Comparison of ENCODE assay signal across 8 cellular contexts in genomic region chr16:66695935-66696668, GRCh38. TPM values are rescaled to one million over a fixed set of nuclear protein-coding genes. Genes with fewer than 3 reads are reported as not detected.
A peak's percentile ranks its signal among the peaks of the same experiment; 100 is the strongest.
DNase-seq lines count a peak whose midpoint lies in the region; ATAC-seq and TF ChIP-seq lines count a peak whose summit lies in the region.

No MANE protein-coding gene starts in this region.

- H2AFZ ChIP-seq in parathyroid adenoma = peak overlapping the region; percentile 86

- TF ChIP-seq EP300 in Ishikawa (IDR thresholded peaks at IDR 0.05; ENCODE audit: borderline replicate concordance) = no peak

- H3K9me3 ChIP-seq in DOHH2 (ENCODE audit: control insufficient read depth, insufficient read depth, low read length) = no peaks in the 10 kb centered on the region
- H3K9me3 ChIP-seq in parathyroid adenoma (ENCODE audit: control insufficient read depth, low read length) = no peaks in the 10 kb centered on the region

- DNase-seq in activated CD8-positive, alpha-beta T cell treated with anti-CD3 and anti-CD28 coated beads, Interleukin-2, amount 10 ng/mL, durations not matched to agents 7 days and 5 days = peak; percentile 32
- DNase-seq in glomerular visceral epithelial cell (ENCODE audit: extremely low spot score) = peak; percentile 22
- DNase-seq in hippocampal formation (lab: John Stamatoyannopoulos, UW) = no peak

- H3K9me2 ChIP-seq in DOHH2 (replicated peaks; ENCODE audit: control insufficient read depth, low read length) = no peaks in the 10 kb centered on the region

- CTCF ChIA-PET in activated CD8-positive, alpha-beta T cell treated with anti-CD3 and anti-CD28 coated beads, Interleukin-2, amount 10 ng/mL, durations not matched to agents 7 days and 5 days (lab: Charles Lee) = interaction anchor here (1.0 to 4.2 kb wide), 6 partner anchors 32 to 289 kb away, joined by 3 to 12 read pairs (median 4); partner anchors contain the start of gene NAE1

- H3K27ac ChIP-seq in DOHH2 (ENCODE audit: low read depth, low read length) (no peak overlapping the region), parathyroid adenoma (peak overlapping the region; percentile 78)

- H3K27ac Mint-ChIP-seq in activated CD8-positive, alpha-beta T cell treated with anti-CD3 and anti-CD28 coated beads, Interleukin-2, amount 10 ng/mL, durations not matched to agents 7 days and 5 days = no peak overlapping the region

- POLR2A ChIA-PET in activated CD8-positive, alpha-beta T cell treated with anti-CD3 and anti-CD28 coated beads, Interleukin-2, amount 10 ng/mL, durations not matched to agents 7 days and 5 days (lab: Charles Lee) = interaction anchor here (0.5 to 1.0 kb wide), 2 partner anchors 134 to 143 kb away, joined by 3 to 4 read pairs; no protein-coding TSS in a partner anchor

- peak overlapping the region; percentile 67 for H3K4me3 Mint-ChIP-seq in activated CD8-positive, alpha-beta T cell treated with anti-CD3 and anti-CD28 coated beads, Interleukin-2, amount 10 ng/mL, durations not matched to agents 7 days and 5 days

- H3K36me3 ChIP-seq in DOHH2 (ENCODE audit: control insufficient read depth, low read length) (no peaks in the 10 kb centered on the region), parathyroid adenoma (ENCODE audit: control insufficient read depth, insufficient read depth, low read length) (no peaks in the 10 kb centered on the region)

- H3K4me3 ChIP-seq in DOHH2 (ENCODE audit: low read length) (peak overlapping the region; percentile 71), parathyroid adenoma (ENCODE audit: low read depth, low read length) (peak overlapping the region; percentile 64)

- H3K4me2 ChIP-seq in DOHH2 (ENCODE audit: low read length) (peak overlapping the region; percentile 73), parathyroid adenoma (ENCODE audit: low read length) (peak overlapping the region; percentile 65)

- H3K9ac ChIP-seq in parathyroid adenoma = peak overlapping the region; percentile 69

- peaks cover 27% of the 10 kb centered on the region for H3K27me3 ChIP-seq in DOHH2 (ENCODE audit: control insufficient read depth, low read length)
- H3K27me3 ChIP-seq in parathyroid adenoma (ENCODE audit: control insufficient read depth, insufficient read depth, low read length) = no peaks in the 10 kb centered on the region

- no peaks in the 10 kb centered on the region for H3F3A ChIP-seq in DOHH2 (ENCODE audit: control insufficient read depth, insufficient read depth)

- peaks cover 23% of the 10 kb centered on the region for H3K4me1 Mint-ChIP-seq in activated CD8-positive, alpha-beta T cell treated with anti-CD3 and anti-CD28 coated beads, Interleukin-2, amount 10 ng/mL, durations not matched to agents 7 days and 5 days (ENCODE audit: low read depth)

- ATAC-seq in GM21528 (IDR thresholded peaks at IDR 0.05; ENCODE audit: low FRiP score, unreplicated experiment) (peak; percentile 51), HG03039 (IDR thresholded peaks at IDR 0.05; ENCODE audit: unreplicated experiment) (no peak)
- ATAC-seq in activated CD8-positive, alpha-beta T cell treated with anti-CD3 and anti-CD28 coated beads, Interleukin-2, amount 10 ng/mL, durations not matched to agents 7 days and 5 days = peak; percentile 57

- TF ChIP-seq RAD21 in Ishikawa (IDR thresholded peaks at IDR 0.05; ENCODE audit: low read depth) = no peak

- H3K4me1 ChIP-seq in DOHH2 (ENCODE audit: control insufficient read depth, low read length) (peaks cover 27% of the 10 kb centered on the region), parathyroid adenoma (peaks cover 11% of the 10 kb centered on the region)

- H4K20me1 ChIP-seq in DOHH2 (ENCODE audit: control insufficient read depth, insufficient read depth, low read depth, low read length) = 0 out of 2 replicates have a peak, but pooled peaks cover 3% of the 10 kb centered on the region

- peaks cover 38% of the 10 kb centered on the region for H3K27me3 Mint-ChIP-seq in activated CD8-positive, alpha-beta T cell treated with anti-CD3 and anti-CD28 coated beads, Interleukin-2, amount 10 ng/mL, durations not matched to agents 7 days and 5 days (ENCODE audit: low read depth)

- no peaks in the 10 kb centered on the region for H3K9me3 Mint-ChIP-seq in activated CD8-positive, alpha-beta T cell treated with anti-CD3 and anti-CD28 coated beads, Interleukin-2, amount 10 ng/mL, durations not matched to agents 7 days and 5 days (ENCODE audit: insufficient read depth)

- TF ChIP-seq CTCF in DOHH2 (IDR thresholded peaks at IDR 0.05; ENCODE audit: low read depth, low read length, poor library complexity, severe bottlenecking) (no peak), parathyroid adenoma (IDR thresholded peaks at IDR 0.05) (no peak)

- H3K79me2 ChIP-seq in DOHH2 (ENCODE audit: control insufficient read depth, low read length) (no peaks in the 10 kb centered on the region), parathyroid adenoma (peaks cover 35% of the 10 kb centered on the region)

- H3K36me3 Mint-ChIP-seq in activated CD8-positive, alpha-beta T cell treated with anti-CD3 and anti-CD28 coated beads, Interleukin-2, amount 10 ng/mL, durations not matched to agents 7 days and 5 days (ENCODE audit: low read depth) = no peaks in the 10 kb centered on the region

TF ChIP-seq in Ishikawa, 13 proteins besides CTCF, POLR2A, EP300 and RAD21:
- peak; percentile 45; the same call in 1 of the 2 replicates for TF ChIP-seq TAF1 (IDR thresholded peaks at IDR 0.05; ENCODE audit: low read depth)
- no peak for TF ChIP-seq USF1 (IDR thresholded peaks at IDR 0.05)
- TF ChIP-seq YY1 (IDR thresholded peaks at IDR 0.05; ENCODE audit: low read depth) = 0 out of 2 replicates have a peak, but pooled peaks have one; percentile 29
- no peak for TF ChIP-seq TCF12 (IDR thresholded peaks at IDR 0.05; ENCODE audit: low read depth)
- no peak for TF ChIP-seq FOXM1 (IDR thresholded peaks at IDR 0.05; ENCODE audit: borderline replicate concordance, low read depth)
- no peak for TF ChIP-seq CEBPB (IDR thresholded peaks at IDR 0.05)
- no peak for TF ChIP-seq NFIC (IDR thresholded peaks at IDR 0.05)
- peak; percentile 53 for TF ChIP-seq MAX (IDR thresholded peaks at IDR 0.05)
- TF ChIP-seq REST (IDR thresholded peaks at IDR 0.05; ENCODE audit: low read depth) = no peak
- TF ChIP-seq EGR1 (IDR thresholded peaks at IDR 0.05) = no peak
- no peak for TF ChIP-seq TEAD4 (IDR thresholded peaks at IDR 0.05)
- no peak for TF ChIP-seq CREB1 (IDR thresholded peaks at IDR 0.05; ENCODE audit: low read depth)
- TF ChIP-seq ZBTB7A (IDR thresholded peaks at IDR 0.05; ENCODE audit: low read depth) = peak; percentile 45; the same call in 1 of the 2 replicates

RNA-seq across cellular contexts. Expression of gene CMTM4, which starts 0.4 kb away (rescaled TPM):
- 1 to 10 TPM; 1.2 TPM for total RNA-seq in activated CD8-positive, alpha-beta T cell treated with anti-CD3 and anti-CD28 coated beads, Interleukin-2, amount 10 ng/mL, durations not matched to agents 7 days and 5 days

RNA-seq across cellular contexts. Expression of gene DYNC1LI2, which starts 55.3 kb away (rescaled TPM):
- 10 to 100 TPM; 56.5 to 63.1 TPM for total RNA-seq in activated CD8-positive, alpha-beta T cell treated with anti-CD3 and anti-CD28 coated beads, Interleukin-2, amount 10 ng/mL, durations not matched to agents 7 days and 5 days

Comparison
In these comparisons a context has a peak if more than half of its experiments do, and no peak if none do; other contexts are left out.
1. DNase-seq: peak in activated CD8-positive, alpha-beta T cell treated with anti-CD3 and anti-CD28 coated beads, Interleukin-2, amount 10 ng/mL, durations not matched to agents 7 days and 5 days (single experiment) and glomerular visceral epithelial cell (single experiment); none in hippocampal formation (0 of 2).